ENCODE assay signal across 8 cellular contexts in the genomic region with DNA sequence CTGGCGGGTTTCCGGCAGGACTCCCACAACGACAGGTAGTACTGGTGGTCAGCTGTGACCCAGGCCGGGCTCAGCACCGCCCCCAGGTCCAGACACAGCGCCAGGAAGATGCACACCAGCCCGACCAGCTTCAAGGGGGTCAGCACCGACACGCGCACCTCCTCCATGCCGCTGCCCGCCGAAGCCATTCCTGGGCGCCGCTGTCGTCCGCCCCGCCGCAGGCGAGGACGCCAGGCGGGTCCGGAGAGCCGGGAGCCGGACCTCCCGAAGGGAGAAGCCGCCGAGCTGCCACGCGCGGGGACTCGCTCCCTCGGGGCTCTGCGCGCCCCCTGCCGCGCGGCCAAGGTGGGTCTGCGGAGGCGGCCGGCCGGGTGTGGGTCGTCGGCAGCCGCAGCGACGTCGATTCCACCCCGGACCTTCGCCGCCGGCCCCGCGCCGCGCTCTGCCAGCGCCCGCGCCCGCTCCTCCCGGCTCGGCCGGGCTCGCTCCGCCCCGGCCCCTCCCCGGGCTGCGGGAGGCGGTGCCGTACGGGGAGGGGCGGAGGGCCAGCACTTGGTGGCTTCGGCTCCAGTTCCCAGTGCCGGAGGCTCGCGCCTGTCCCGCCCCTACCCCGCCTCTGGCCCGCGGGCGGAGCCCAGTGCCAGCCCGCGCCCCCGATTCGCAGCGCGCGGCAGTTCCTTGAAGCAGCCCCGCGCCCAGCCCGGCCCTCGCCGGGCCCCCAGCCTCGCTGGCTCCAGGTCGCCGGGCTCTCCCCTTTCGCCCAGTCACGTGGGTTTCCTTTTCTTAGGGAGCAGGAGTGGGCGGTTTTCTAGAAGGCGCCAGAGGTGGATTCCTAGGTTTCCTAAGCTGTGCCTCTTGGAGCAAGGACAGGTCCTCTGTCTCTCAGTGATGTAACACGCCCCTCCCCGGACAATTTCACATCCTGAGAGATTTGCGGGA.
DNase-seq lines count a peak whose midpoint lies in the region; ATAC-seq and TF ChIP-seq lines count a peak whose summit lies in the region.

A gene (minus strand): TSS at position 444 of the 939 bp plus-strand sequence. CDS start 256 bp downstream, at position 188.

- TF ChIP-seq CTCF in fibroblast of pulmonary artery (IDR thresholded peaks at IDR 0.05; ENCODE audit: low read length, missing control alignments) (no peak), nephron (IDR thresholded peaks at IDR 0.05; ENCODE audit: unreplicated experiment in 3 of 3) (no peak)

- no peaks in the 10 kb centered on the region for H3K36me3 ChIP-seq in HUES6 (ENCODE audit: control insufficient read depth, insufficient read depth, low read length)

- DNase-seq in COLO829 (ENCODE audit: low spot score) (peak; percentile 42), fibroblast of pulmonary artery (ENCODE audit: low read depth) (peak; percentile 61)
- peak; percentile 6 for DNase-seq in T-helper 2 cell treated with Interferon-gamma antibody and Interleukin-4, amounts not matched to agents 5 μg/mL and 100 μg/mL, for 36 hours (ENCODE audit: low spot score)
- no peak for DNase-seq in stimulated activated CD4-positive, alpha-beta T cell treated with anti-CD3 and anti-CD28 coated beads, Interleukin-4, amount 100 ng/mL, for 24 hours

- 0 out of 2 replicates have a peak, but pooled peaks cover 3% of the 10 kb centered on the region for H3K9me3 ChIP-seq in HUES6 (ENCODE audit: control insufficient read depth, insufficient read depth, low read depth, low read length)

- H3K27me3 Mint-ChIP-seq in T-helper 2 cell treated with Interferon-gamma antibody and Interleukin-4, amounts not matched to agents 5 μg/mL and 100 μg/mL, for 36 hours (ENCODE audit: low read depth) = peaks cover 23% of the 10 kb centered on the region
- H3K27me3 Mint-ChIP-seq in nephron (ENCODE audit: low read depth) = peaks cover 27% of the 10 kb centered on the region

- peaks cover 28% of the 10 kb centered on the region for H3K4me1 ChIP-seq in HUES6 (ENCODE audit: control insufficient read depth, insufficient read depth, low read length)

- no peak within 1 kb of the TSS for H3K27ac ChIP-seq in HUES6 (ENCODE audit: low read depth, low read length)

- ATAC-seq in GM18858 (IDR thresholded peaks at IDR 0.05; ENCODE audit: unreplicated experiment) = no peak
- ATAC-seq in HG02610 (IDR thresholded peaks at IDR 0.05; ENCODE audit: unreplicated experiment) = no peak

- H3K4me3 ChIP-seq in HUES6 (ENCODE audit: low read depth, low read length) (peak within 1 kb of the TSS; percentile 87), fibroblast of pulmonary artery (replicated peaks; ENCODE audit: low read depth, low read length) (peak within 1 kb of the TSS; percentile 59)

- no peaks in the 10 kb centered on the region for H3K36me3 Mint-ChIP-seq in T-helper 2 cell treated with Interferon-gamma antibody and Interleukin-4, amounts not matched to agents 5 μg/mL and 100 μg/mL, for 36 hours (ENCODE audit: low read depth)
- no peaks in the 10 kb centered on the region for H3K36me3 Mint-ChIP-seq in nephron (ENCODE audit: low read depth)

- peaks cover 3% of the 10 kb centered on the region for H3K4me1 Mint-ChIP-seq in T-helper 2 cell treated with Interferon-gamma antibody and Interleukin-4, amounts not matched to agents 5 μg/mL and 100 μg/mL, for 36 hours (ENCODE audit: low read depth)
- peaks cover 21% of the 10 kb centered on the region for H3K4me1 Mint-ChIP-seq in nephron

- H3K9ac ChIP-seq in HUES6 (ENCODE audit: low read length) = peak within 1 kb of the TSS; percentile 74

- no peak within 1 kb of the TSS for H3K27ac Mint-ChIP-seq in T-helper 2 cell treated with Interferon-gamma antibody and Interleukin-4, amounts not matched to agents 5 μg/mL and 100 μg/mL, for 36 hours
- peak within 1 kb of the TSS; percentile 73 to 87 (median 79) for H3K27ac Mint-ChIP-seq in nephron

- no peaks in the 10 kb centered on the region for H3K9me3 Mint-ChIP-seq in T-helper 2 cell treated with Interferon-gamma antibody and Interleukin-4, amounts not matched to agents 5 μg/mL and 100 μg/mL, for 36 hours
- no peaks in the 10 kb centered on the region for H3K9me3 Mint-ChIP-seq in nephron

- peak within 1 kb of the TSS; percentile 49 for H3K4me3 Mint-ChIP-seq in T-helper 2 cell treated with Interferon-gamma antibody and Interleukin-4, amounts not matched to agents 5 μg/mL and 100 μg/mL, for 36 hours
- peak within 1 kb of the TSS; percentile 88 to 93 (median 92) for H3K4me3 Mint-ChIP-seq in nephron

- H3K27me3 ChIP-seq in HUES6 (ENCODE audit: control insufficient read depth, insufficient read depth, low read length) = peaks cover 18% of the 10 kb centered on the region
